Comparison of ENCODE assay signal across 16 cellular contexts in genomic region chr18:54217624-54218023, GRCh38. TPM values are rescaled to one million over a fixed set of nuclear protein-coding genes. Genes with fewer than 3 reads are reported as not detected.
DNase-seq lines count a peak whose midpoint lies in the region; ATAC-seq, FAIRE-seq and TF ChIP-seq lines count a peak whose summit lies in the region.
"Had no signal": no experiment of that assay in that cellular context is flagged by ENCODE, and none has a peak within 500 bp of the region (broad histone marks: within the 10 kb centered on the region; RNA-seq: fewer than 3 reads in every experiment).

No MANE protein-coding gene starts in this region.

- no peak for TF ChIP-seq EP300 in GM12878 (IDR thresholded peaks at IDR 0.05; ENCODE audit: borderline replicate concordance in 1 of 2, control insufficient read depth in 1 of 2, low read depth in 2 of 2, low read length in 2 of 2)

- CTCF ChIA-PET in GM12878 (lab: Yijun Ruan, JAX) = interaction anchor here (0.9 to 6.9 kb wide), 11 partner anchors 11 to 175 kb away, joined by 3 to 97 read pairs (median 3); partner anchors contain the start of genes C18orf54, POLI and STARD6
- CTCF ChIA-PET in naive thymus-derived CD4-positive, alpha-beta T cell (lab: Charles Lee) = interaction anchor here (1.2 kb wide), 1 partner anchor 54 kb away, joined by 4 read pairs; no protein-coding TSS in a partner anchor

- POLR2A ChIA-PET in GM12878 (lab: Charles Lee) = interaction anchor here (0.9 to 3.7 kb wide), 9 partner anchors 8 to 140 kb away, joined by 3 to 34 read pairs (median 3); partner anchors contain the start of genes C18orf54 and STARD6
- POLR2A ChIA-PET in naive thymus-derived CD4-positive, alpha-beta T cell (lab: Charles Lee) = no interaction called here

- peaks cover 0 to 3% (median under 1%) of the 10 kb centered on the region in 5 donors for H3K36me3 Mint-ChIP-seq in naive thymus-derived CD4-positive, alpha-beta T cell

- ATAC-seq in GM21381 (IDR thresholded peaks at IDR 0.05; ENCODE audit: unreplicated experiment) (peak; percentile 47), HG03095 (IDR thresholded peaks at IDR 0.05; ENCODE audit: unreplicated experiment) (peak; percentile 41), GM12878 (peak; percentile 35), HG03280 (IDR thresholded peaks at IDR 0.05; ENCODE audit: unreplicated experiment) (no peak), GM19328 (IDR thresholded peaks at IDR 0.05; ENCODE audit: unreplicated experiment) (no peak)
- ATAC-seq in naive thymus-derived CD4-positive, alpha-beta T cell = no peak
- ATAC-seq: activated T-helper 17 cell treated with anti-CD3 and anti-CD28 coated beads, Interleukin-2, amount 50 U/mL, for 72 hours; gastrocnemius medialis had no signal

- H3K36me3 ChIP-seq in GM12878 (ENCODE audit: control insufficient read depth in 2 of 2, insufficient read depth in 2 of 2, low read length in 1 of 2) = peaks cover 0 to 4% of the 10 kb centered on the region in 2 experiments; a peak in 2 of 4 replicates
- no peaks in the 10 kb centered on the region for H3K36me3 ChIP-seq in naive thymus-derived CD4-positive, alpha-beta T cell (ENCODE audit: control insufficient read depth in 2 of 3, insufficient read depth in 3 of 3, low read length in 3 of 3)
- H3K36me3 ChIP-seq: gastrocnemius medialis, neutrophil, vagina had no signal

- H3K9me3 ChIP-seq in GM12878 (replicated peaks; ENCODE audit: control insufficient read depth, insufficient read depth, low read length) = no peaks in the 10 kb centered on the region; the same call in 2 of the 3 replicates
- H3K9me3 ChIP-seq in naive thymus-derived CD4-positive, alpha-beta T cell (ENCODE audit: control insufficient read depth in 2 of 3, low read length in 3 of 3) = no peaks in the 10 kb centered on the region
- H3K9me3 ChIP-seq: gastrocnemius medialis, neutrophil, spleen, vagina had no signal

- TF ChIP-seq RAD21 in GM12878 (IDR thresholded peaks at IDR 0.05; ENCODE audit: insufficient read depth, low read depth, low read length) = no peak

- H3K4me1 Mint-ChIP-seq in naive thymus-derived CD4-positive, alpha-beta T cell = peaks cover 27 to 69% (median 63%) of the 10 kb centered on the region in 7 donors

- intact Hi-C loops in GM12878 (cut with micrococcal nuclease; ENCODE audit: unreplicated experiment) = no loop called here
- intact Hi-C loops in naive thymus-derived CD4-positive, alpha-beta T cell (cut with micrococcal nuclease) = no loop called here

- no peak for FAIRE-seq in GM12892 (lab: Jason Lieb, UNC)
- no peak for FAIRE-seq in GM12878 (lab: Jason Lieb, UNC)
- FAIRE-seq: astrocyte had no signal

- H3K27me3 Mint-ChIP-seq in naive thymus-derived CD4-positive, alpha-beta T cell = no peaks in the 10 kb centered on the region
- H3K27me3 Mint-ChIP-seq: activated T-helper 17 cell treated with anti-CD3 and anti-CD28 coated beads, Interleukin-2, amount 50 U/mL, for 72 hours had no signal

- peak overlapping the region in 1 of 9 donors; percentile 21 for H3K27ac Mint-ChIP-seq in naive thymus-derived CD4-positive, alpha-beta T cell
- H3K27ac Mint-ChIP-seq: activated T-helper 17 cell treated with anti-CD3 and anti-CD28 coated beads, Interleukin-2, amount 50 U/mL, for 72 hours had no signal

- no peak for TF ChIP-seq CTCF in GM12878 (IDR thresholded peaks at IDR 0.05 in 2 of 3, conservative IDR thresholded peaks at IDR 0.05 in 1 of 3; ENCODE audit: control insufficient read depth in 2 of 3, extremely low read depth in 1 of 3, insufficient read depth in 1 of 3, low read depth in 3 of 3, low read length in 3 of 3)

- in situ Hi-C loops in GM12878 (cut with MboI) = no loop called here

- no peaks in the 10 kb centered on the region for H4K20me1 ChIP-seq in GM12878 (ENCODE audit: control insufficient read depth, insufficient read depth)

- no peak overlapping the region for H2AFZ ChIP-seq in GM12878 (ENCODE audit: control insufficient read depth, low read depth, low read length)

- TSS peak; percentile 0 for BruUV-seq in GM12878 (replicated peaks; lab: Mats Ljungman, UMichigan)

- DNase-seq in GM12892 (ENCODE audit: insufficient read length) (no peak), GM12878 (ENCODE audit: low read depth, low spot score) (no peak), D341Med (ENCODE audit: low spot score) (no peak)
- no peak for DNase-seq in naive thymus-derived CD4-positive, alpha-beta T cell
- DNase-seq: gastrocnemius medialis, left colon, spleen had no signal

- peaks cover 20% of the 10 kb centered on the region for H3K4me1 ChIP-seq in GM12878 (ENCODE audit: control insufficient read depth, insufficient read depth, low read length)
- H3K4me1 ChIP-seq in naive thymus-derived CD4-positive, alpha-beta T cell (ENCODE audit: control insufficient read depth in 2 of 2, insufficient read depth in 2 of 2, low read length in 2 of 2) = peaks cover 3 to 10% of the 10 kb centered on the region in 2 donors

- peaks cover 96% of the 10 kb centered on the region for H3K79me2 ChIP-seq in GM12878 (ENCODE audit: control insufficient read depth, insufficient read depth, low read length)

- TF ChIP-seq POLR2A in GM12892 (IDR thresholded peaks at IDR 0.05; ENCODE audit: low read depth, low read length) (0 out of 2 replicates have a peak, but pooled peaks have one; percentile 18), GM12878 (IDR thresholded peaks at IDR 0.05; ENCODE audit: low read depth, low read length) (no peak)

- SMC1A ChIA-PET in GM12878 (lab: Charles Lee; ENCODE audit: uncharacterized antibody, unreplicated experiment) = interaction anchor here (0.8 to 13.3 kb wide), 17 partner anchors 8 to 141 kb away, joined by 3 to 219 read pairs (median 4); partner anchors contain the start of gene POLI

- peak overlapping the region in 1 of 10 donors; percentile 8 for H3K4me3 Mint-ChIP-seq in naive thymus-derived CD4-positive, alpha-beta T cell
- H3K4me3 Mint-ChIP-seq: activated T-helper 17 cell treated with anti-CD3 and anti-CD28 coated beads, Interleukin-2, amount 50 U/mL, for 72 hours had no signal

- no peaks in the 10 kb centered on the region for H3K9me3 Mint-ChIP-seq in naive thymus-derived CD4-positive, alpha-beta T cell
- H3K9me3 Mint-ChIP-seq: activated T-helper 17 cell treated with anti-CD3 and anti-CD28 coated beads, Interleukin-2, amount 50 U/mL, for 72 hours had no signal

- no peaks in the 10 kb centered on the region for H3K27me3 ChIP-seq in GM12878 (replicated peaks in 1 of 2; ENCODE audit: control insufficient read depth in 2 of 2, insufficient read depth in 2 of 2, low read length in 1 of 2)
- H3K27me3 ChIP-seq in naive thymus-derived CD4-positive, alpha-beta T cell (ENCODE audit: control insufficient read depth in 2 of 2, insufficient read depth in 2 of 2, low read length in 2 of 2) = no peaks in the 10 kb centered on the region
- H3K27me3 ChIP-seq: gastrocnemius medialis, neutrophil, spleen, vagina had no signal

- H3K9ac ChIP-seq in GM12878 (ENCODE audit: control insufficient read depth, insufficient read depth, low read length) = peak overlapping the region; percentile 60

- peak overlapping the region; percentile 77 for H3K4me3 ChIP-seq in GM12878
- no peak overlapping the region for H3K4me3 ChIP-seq in naive thymus-derived CD4-positive, alpha-beta T cell (ENCODE audit: low read length)
- H3K4me3 ChIP-seq: gastrocnemius medialis, SK-N-MC, spleen, vagina had no signal

- peak overlapping the region; percentile 88 for H3K4me2 ChIP-seq in GM12878 (ENCODE audit: control insufficient read depth, insufficient read depth)

- peak overlapping the region; percentile 88 for H3K27ac ChIP-seq in GM12878 (ENCODE audit: control insufficient read depth, insufficient read depth)
- no peak overlapping the region for H3K27ac ChIP-seq in naive thymus-derived CD4-positive, alpha-beta T cell (ENCODE audit: low read depth, low read length)
- H3K27ac ChIP-seq: gastrocnemius medialis, neutrophil, SK-N-MC, spleen, vagina had no signal

- RAD21 ChIA-PET in GM12878 (lab: Charles Lee; ENCODE audit: unreplicated experiment) = interaction anchor here (0.8 to 7.3 kb wide), 12 partner anchors 8 to 175 kb away, joined by 3 to 123 read pairs (median 3); partner anchors contain the start of gene POLI

- 3% methylated on average over 1 of the region's 1 CpG for WGBS in GM12878 (ENCODE audit: insufficient coverage, insufficient replicate concordance, low lambda C conversion rate, missing lambda C conversion rate)

RNA-seq across cellular contexts. Expression of gene MBD2, which starts 6.8 kb away (rescaled TPM):
- 103 TPM for polyA plus RNA-seq in GM12892 (2012; ENCODE audit: missing spikeins)
- 77.2 and 78.5 TPM in 2 replicates for total RNA-seq in GM12878 (2013; cell fraction: nucleolus; rRNA removed)
- total RNA-seq in GM12878 (2014; rRNA removed) (57.0 and 61.0 TPM in 2 replicates), GM12878 (2014; rRNA removed; fragmentation: Illumina TruSeq; extraction: Trizol) (63.4 and 65.2 TPM in 2 replicates), GM12878 (2021) (170 and 190 TPM in 2 replicates)
- polyA plus RNA-seq in GM12878 (2011; ENCODE audit: low read depth) = 30.4 TPM
- polyA plus RNA-seq in GM12878 (2011; rRNA removed) (276 and 424 TPM in 2 replicates), GM12878 (2014; fragmentation: Illumina TruSeq; extraction: Trizol) (86.0 and 97.2 TPM in 2 replicates), GM12878 (2014; fragmentation: Nextera tagmentation; extraction: Ambion mirVana) (10 to 100 TPM; 27.0 to 53.5 TPM), GM12878 (2014; rRNA removed) (58.9 and 59.4 TPM in 2 replicates), GM12878 (2016; fragmentation: Nextera tagmentation; extraction: Ambion mirVana) (10 to 100 TPM; 24.1 to 31.3 TPM)
- 52.8 and 62.4 TPM in 2 replicates for polyA plus RNA-seq in GM12878 (2011; cell fraction: cytosol; rRNA removed)
- polyA plus RNA-seq in GM12878 (2011; cell fraction: nucleus; rRNA removed) = 77.7 and 86.1 TPM in 2 replicates
- 60.1 and 91.8 TPM in 2 replicates for polyA plus RNA-seq in GM12878 (2012)
- 81.7 and 105 TPM in 2 replicates for polyA minus RNA-seq in GM12878 (2011; rRNA and poly(A)+ RNA removed)
- polyA minus RNA-seq in GM12878 (2011; cell fraction: cytosol; rRNA and poly(A)+ RNA removed) = 102 and 156 TPM in 2 replicates
- 30.2 and 54.2 TPM in 2 replicates for polyA minus RNA-seq in GM12878 (2011; cell fraction: nucleus; rRNA and poly(A)+ RNA removed)
- total RNA-seq in naive thymus-derived CD4-positive, alpha-beta T cell = 100 to 1,000 TPM in 2 of 5 experiments, 10 to 100 TPM in 3; 69.7 to 118 (median 76.9) TPM
- polyA plus RNA-seq in naive thymus-derived CD4-positive, alpha-beta T cell = 1 to 10 TPM; 6.1 to 8.1 TPM

RNA-seq across cellular contexts. Expression of gene POLI, which starts 51.7 kb away (rescaled TPM):
- polyA plus RNA-seq in GM12892 (2012; ENCODE audit: missing spikeins) = 15.7 TPM
- total RNA-seq in GM12878 (2013; cell fraction: nucleolus; rRNA removed) = 89.3 and 93.7 TPM in 2 replicates
- total RNA-seq in GM12878 (2014; rRNA removed) (8.8 and 10.0 TPM in 2 replicates), GM12878 (2014; rRNA removed; fragmentation: Illumina TruSeq; extraction: Trizol) (8.2 and 8.6 TPM in 2 replicates), GM12878 (2021) (6.4 TPM in 2 replicates)
- polyA plus RNA-seq in GM12878 (2011; ENCODE audit: low read depth) = 4.8 TPM
- polyA plus RNA-seq in GM12878 (2011; rRNA removed) (18.0 and 28.6 TPM in 2 replicates), GM12878 (2014; fragmentation: Illumina TruSeq; extraction: Trizol) (8.0 and 10.7 TPM in 2 replicates), GM12878 (2014; fragmentation: Nextera tagmentation; extraction: Ambion mirVana) (1 to 10 TPM; 2.8 to 2.9 TPM), GM12878 (2014; rRNA removed) (6.9 and 10.5 TPM in 2 replicates), GM12878 (2016; fragmentation: Nextera tagmentation; extraction: Ambion mirVana) (10 to 100 TPM; 13.5 to 14.0 TPM)
- polyA plus RNA-seq in GM12878 (2011; cell fraction: cytosol; rRNA removed) = 5.1 and 6.2 TPM in 2 replicates
- 33.6 and 33.8 TPM in 2 replicates for polyA plus RNA-seq in GM12878 (2011; cell fraction: nucleus; rRNA removed)
- 9.0 and 14.9 TPM in 2 replicates for polyA plus RNA-seq in GM12878 (2012)
- polyA minus RNA-seq in GM12878 (2011; rRNA and poly(A)+ RNA removed) = 14.7 and 17.3 TPM in 2 replicates
- 6.1 and 6.7 TPM in 2 replicates for polyA minus RNA-seq in GM12878 (2011; cell fraction: cytosol; rRNA and poly(A)+ RNA removed)
- polyA minus RNA-seq in GM12878 (2011; cell fraction: nucleus; rRNA and poly(A)+ RNA removed) = 24.1 and 33.1 TPM in 2 replicates
- total RNA-seq in naive thymus-derived CD4-positive, alpha-beta T cell = 10 to 100 TPM; 25.1 to 52.2 (median 31.8) TPM
- polyA plus RNA-seq in naive thymus-derived CD4-positive, alpha-beta T cell = 10 to 100 TPM; 10.4 to 11.7 TPM

Comparison
In these comparisons a context has a peak if more than half of its experiments do, and no peak if none do; other contexts are left out.
1. ATAC-seq: peak in GM21381 (single experiment), HG03095 (single experiment) and GM12878 (single experiment); none in HG03280 (single experiment), GM19328 (single experiment) and naive thymus-derived CD4-positive, alpha-beta T cell (single experiment).